ENCODE assay signal across 9 cellular contexts in the genomic region with DNA sequence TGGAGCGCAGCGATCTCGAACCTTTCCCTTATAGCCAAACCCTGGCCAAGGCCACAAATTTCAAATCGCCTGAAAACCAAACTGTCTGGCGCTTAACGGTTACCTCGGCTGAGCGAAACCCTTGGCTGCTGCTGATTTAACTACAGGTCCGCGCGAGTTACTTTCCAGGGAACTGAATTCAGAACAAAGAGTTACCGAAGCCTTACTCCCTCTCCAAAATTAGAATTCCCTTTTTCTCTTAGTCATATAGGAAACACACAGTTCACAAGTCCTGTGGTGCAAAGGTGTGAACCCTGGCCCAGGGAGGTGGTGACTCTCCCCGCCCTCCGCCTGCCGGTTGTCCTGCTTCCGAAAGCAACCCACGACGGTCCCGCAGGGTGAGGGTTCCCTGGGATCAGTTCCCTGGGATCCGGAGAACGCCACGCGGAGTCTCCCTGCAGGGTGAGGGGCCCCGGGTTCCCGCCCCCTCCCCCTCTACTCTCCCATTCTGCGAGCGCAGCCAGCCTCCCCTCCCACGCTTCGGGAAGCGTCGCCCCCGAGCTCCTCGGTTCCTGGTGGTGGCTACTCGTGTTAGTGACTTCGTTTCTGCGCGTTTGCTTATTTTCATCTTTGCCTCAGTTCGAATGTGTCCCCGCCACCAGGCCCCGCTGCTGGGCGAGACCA. TPM values are rescaled to one million over a fixed set of nuclear protein-coding genes. Genes with fewer than 3 reads are reported as not detected.
DNase-seq lines count a peak whose midpoint lies in the region; ATAC-seq and TF ChIP-seq lines count a peak whose summit lies in the region.
"Had no signal": no experiment of that assay in that cellular context is flagged by ENCODE, and none has a peak within 500 bp of the region (broad histone marks: within the 10 kb centered on the region; RNA-seq: fewer than 3 reads in every experiment).

No MANE protein-coding gene starts in this region.

- POLR2A ChIA-PET in CD8-positive, alpha-beta memory T cell (lab: Charles Lee), result interaction anchor here (0.5 to 1.6 kb wide), 3 partner anchors 17 to 99 kb away, joined by 3 to 5 read pairs (median 5); partner anchors contain the start of gene PEX7
- POLR2A ChIA-PET in HEK293 (lab: Yijun Ruan, JAX), result no interaction called here

- peaks cover 17% of the 10 kb centered on the region for H3K27me3 ChIP-seq in CD8-positive, alpha-beta memory T cell (ENCODE audit: insufficient read depth, low read length, poor library complexity, severe bottlenecking)
- no peaks in the 10 kb centered on the region for H3K27me3 ChIP-seq in right cardiac atrium (ENCODE audit: control insufficient read depth, insufficient read depth)

- no peaks in the 10 kb centered on the region for H3K9me3 Mint-ChIP-seq in CD8-positive, alpha-beta memory T cell
- no peaks in the 10 kb centered on the region for H3K9me3 Mint-ChIP-seq in activated T-helper 1 cell treated with anti-CD3 and anti-CD28 coated beads, Interleukin-12 subunit alpha, Interleukin-12 subunit beta, Interleukin-2, Interleukin-4 antibody, amounts not matched to agents 30 ng/mL and 10 ng/mL and 1 ng/mL, durations not matched to agents 14 hours and 24 hours and 36 hours

- no peak overlapping the region for H3K27ac ChIP-seq in CD8-positive, alpha-beta memory T cell (ENCODE audit: low read depth, low read length)
- peak overlapping the region; percentile 71; the same call in 1 of the 2 replicates for H3K27ac ChIP-seq in HEK293 (ENCODE audit: extremely low read depth, low read depth, low read length)
- no peak overlapping the region for H3K27ac ChIP-seq in right cardiac atrium (ENCODE audit: low read length)

- H3K4me3 Mint-ChIP-seq in CD8-positive, alpha-beta memory T cell, result peak overlapping the region; percentile 66 to 94 (median 78)
- H3K4me3 Mint-ChIP-seq in activated T-helper 1 cell treated with anti-CD3 and anti-CD28 coated beads, Interleukin-12 subunit alpha, Interleukin-12 subunit beta, Interleukin-2, Interleukin-4 antibody, amounts not matched to agents 30 ng/mL and 10 ng/mL and 1 ng/mL, durations not matched to agents 14 hours and 24 hours and 36 hours, result peak overlapping the region; percentile 77

- H3K4me3 ChIP-seq in CD8-positive, alpha-beta memory T cell (ENCODE audit: low read length), result peak overlapping the region; percentile 11
- peak overlapping the region; percentile 53 for H3K4me3 ChIP-seq in HEK293 (ENCODE audit: low read depth, low read length)
- peak overlapping the region; percentile 59 for H3K4me3 ChIP-seq in right cardiac atrium (ENCODE audit: low read length)
- peak overlapping the region; percentile 51 for H3K4me3 ChIP-seq in skeletal muscle cell (ENCODE audit: low read depth, low read length)

- intact Hi-C loops in activated T-helper 1 cell treated with anti-CD3 and anti-CD28 coated beads, Interleukin-12 subunit alpha, Interleukin-12 subunit beta, Interleukin-2, Interleukin-4 antibody, amounts not matched to agents 30 ng/mL and 10 ng/mL and 1 ng/mL, durations not matched to agents 14 hours and 24 hours and 36 hours (cut with micrococcal nuclease), result loop anchor here (10.0 kb wide), 2 partner anchors 276 to 316 kb away; no protein-coding TSS in a partner anchor
- intact Hi-C loops in right cardiac atrium (cut with DNase I), result no loop called here

- peaks cover 34 to 54% of the 10 kb centered on the region in 2 donors for H3K27me3 Mint-ChIP-seq in CD8-positive, alpha-beta memory T cell
- peaks cover 57% of the 10 kb centered on the region for H3K27me3 Mint-ChIP-seq in activated T-helper 1 cell treated with anti-CD3 and anti-CD28 coated beads, Interleukin-12 subunit alpha, Interleukin-12 subunit beta, Interleukin-2, Interleukin-4 antibody, amounts not matched to agents 30 ng/mL and 10 ng/mL and 1 ng/mL, durations not matched to agents 14 hours and 24 hours and 36 hours (ENCODE audit: insufficient read depth)

- TF ChIP-seq CTCF in HEK293 (tag by site-specific recombination; IDR thresholded peaks at IDR 0.05), result no peak

- no peak for DNase-seq in CD8-positive, alpha-beta memory T cell
- DNase-seq in activated T-helper 1 cell treated with anti-CD3 and anti-CD28 coated beads, Interleukin-12 subunit alpha, Interleukin-12 subunit beta, Interleukin-2, Interleukin-4 antibody, amounts not matched to agents 30 ng/mL and 10 ng/mL and 1 ng/mL, durations not matched to agents 14 hours and 24 hours and 36 hours (ENCODE audit: low spot score), result no peak
- DNase-seq in right cardiac atrium, result peak; percentile 9 to 56 (median 48)
- DNase-seq in skeletal muscle cell (ENCODE audit: low read depth), result no peak
- DNase-seq in HK-2 (ENCODE audit: unreplicated experiment), result no peak
- DNase-seq in NCI-H524 treated with DMSO at 0.1 percent for 48 hours (lab: John Stamatoyannopoulos, UW), result no peak

- H3K27ac Mint-ChIP-seq in CD8-positive, alpha-beta memory T cell, result no peak overlapping the region
- no peak overlapping the region for H3K27ac Mint-ChIP-seq in activated T-helper 1 cell treated with anti-CD3 and anti-CD28 coated beads, Interleukin-12 subunit alpha, Interleukin-12 subunit beta, Interleukin-2, Interleukin-4 antibody, amounts not matched to agents 30 ng/mL and 10 ng/mL and 1 ng/mL, durations not matched to agents 14 hours and 24 hours and 36 hours

- H3K36me3 Mint-ChIP-seq in CD8-positive, alpha-beta memory T cell, result peaks cover 5 to 8% (median 5%) of the 10 kb centered on the region in 3 donors
- no peaks in the 10 kb centered on the region for H3K36me3 Mint-ChIP-seq in activated T-helper 1 cell treated with anti-CD3 and anti-CD28 coated beads, Interleukin-12 subunit alpha, Interleukin-12 subunit beta, Interleukin-2, Interleukin-4 antibody, amounts not matched to agents 30 ng/mL and 10 ng/mL and 1 ng/mL, durations not matched to agents 14 hours and 24 hours and 36 hours (ENCODE audit: low read depth)

- CTCF ChIA-PET in CD8-positive, alpha-beta memory T cell (lab: Charles Lee), result interaction anchor here (0.6 to 1.0 kb wide), 2 partner anchors 9 to 276 kb away, joined by 3 read pairs; no protein-coding TSS in a partner anchor
- CTCF ChIA-PET in HEK293 (lab: Yijun Ruan, JAX), result interaction anchor here (0.7 to 1.1 kb wide), 4 partner anchors 42 to 272 kb away, joined by 3 to 4 read pairs (median 4); no protein-coding TSS in a partner anchor

- no peaks in the 10 kb centered on the region for H3K36me3 ChIP-seq in CD8-positive, alpha-beta memory T cell (ENCODE audit: insufficient read depth, low read length)
- H3K36me3 ChIP-seq in HEK293 (ENCODE audit: control insufficient read depth in 2 of 2, insufficient read depth in 1 of 2, low read length in 2 of 2), result peaks cover 0 to 6% of the 10 kb centered on the region in 2 experiments; a peak in 1 of 3 replicates

- 2% methylated on average over 41 of the region's 41 CpGs for WGBS in right cardiac atrium

- ATAC-seq in right cardiac atrium, result peak in 1 of 2 donors; percentile 38
- ATAC-seq in HG03571 (IDR thresholded peaks at IDR 0.05; ENCODE audit: unreplicated experiment), result no peak

- peaks cover 23% of the 10 kb centered on the region for H3K4me1 ChIP-seq in CD8-positive, alpha-beta memory T cell (ENCODE audit: insufficient read depth, low read length)
- H3K4me1 ChIP-seq in HEK293 (ENCODE audit: control insufficient read depth, insufficient read depth, low read length) (no peaks in the 10 kb centered on the region; the same call in 1 of the 2 replicates), right cardiac atrium (ENCODE audit: control insufficient read depth, insufficient read depth, low read length) (no peaks in the 10 kb centered on the region)

- H3K9me3 ChIP-seq in CD8-positive, alpha-beta memory T cell (ENCODE audit: low read length), result no peaks in the 10 kb centered on the region
- H3K9me3 ChIP-seq in HEK293 (ENCODE audit: control insufficient read depth, insufficient read depth, low read depth, low read length), result no peaks in the 10 kb centered on the region
- H3K9me3 ChIP-seq in right cardiac atrium (ENCODE audit: control insufficient read depth, low read length), result no peaks in the 10 kb centered on the region

- peaks cover 17 to 36% (median 25%) of the 10 kb centered on the region in 3 donors for H3K4me1 Mint-ChIP-seq in CD8-positive, alpha-beta memory T cell
- peaks cover 15% of the 10 kb centered on the region for H3K4me1 Mint-ChIP-seq in activated T-helper 1 cell treated with anti-CD3 and anti-CD28 coated beads, Interleukin-12 subunit alpha, Interleukin-12 subunit beta, Interleukin-2, Interleukin-4 antibody, amounts not matched to agents 30 ng/mL and 10 ng/mL and 1 ng/mL, durations not matched to agents 14 hours and 24 hours and 36 hours (ENCODE audit: low read depth)

TF ChIP-seq in HEK293, 187 proteins besides CTCF, POLR2A, EP300 and RAD21 (continues in another document):
- no peak for TF ChIP-seq ZEB2 (tag by site-specific recombination; IDR thresholded peaks at IDR 0.05)
- peak; percentile 43 for TF ChIP-seq ZFHX2 (tag by site-specific recombination; conservative IDR thresholded peaks at IDR 0.05)
- no peak for TF ChIP-seq ZNF473 (tag by site-specific recombination; IDR thresholded peaks at IDR 0.05)
- TF ChIP-seq ZNF791 (tag by site-specific recombination; IDR thresholded peaks at IDR 0.05), result no peak
- TF ChIP-seq, protein P1, sequence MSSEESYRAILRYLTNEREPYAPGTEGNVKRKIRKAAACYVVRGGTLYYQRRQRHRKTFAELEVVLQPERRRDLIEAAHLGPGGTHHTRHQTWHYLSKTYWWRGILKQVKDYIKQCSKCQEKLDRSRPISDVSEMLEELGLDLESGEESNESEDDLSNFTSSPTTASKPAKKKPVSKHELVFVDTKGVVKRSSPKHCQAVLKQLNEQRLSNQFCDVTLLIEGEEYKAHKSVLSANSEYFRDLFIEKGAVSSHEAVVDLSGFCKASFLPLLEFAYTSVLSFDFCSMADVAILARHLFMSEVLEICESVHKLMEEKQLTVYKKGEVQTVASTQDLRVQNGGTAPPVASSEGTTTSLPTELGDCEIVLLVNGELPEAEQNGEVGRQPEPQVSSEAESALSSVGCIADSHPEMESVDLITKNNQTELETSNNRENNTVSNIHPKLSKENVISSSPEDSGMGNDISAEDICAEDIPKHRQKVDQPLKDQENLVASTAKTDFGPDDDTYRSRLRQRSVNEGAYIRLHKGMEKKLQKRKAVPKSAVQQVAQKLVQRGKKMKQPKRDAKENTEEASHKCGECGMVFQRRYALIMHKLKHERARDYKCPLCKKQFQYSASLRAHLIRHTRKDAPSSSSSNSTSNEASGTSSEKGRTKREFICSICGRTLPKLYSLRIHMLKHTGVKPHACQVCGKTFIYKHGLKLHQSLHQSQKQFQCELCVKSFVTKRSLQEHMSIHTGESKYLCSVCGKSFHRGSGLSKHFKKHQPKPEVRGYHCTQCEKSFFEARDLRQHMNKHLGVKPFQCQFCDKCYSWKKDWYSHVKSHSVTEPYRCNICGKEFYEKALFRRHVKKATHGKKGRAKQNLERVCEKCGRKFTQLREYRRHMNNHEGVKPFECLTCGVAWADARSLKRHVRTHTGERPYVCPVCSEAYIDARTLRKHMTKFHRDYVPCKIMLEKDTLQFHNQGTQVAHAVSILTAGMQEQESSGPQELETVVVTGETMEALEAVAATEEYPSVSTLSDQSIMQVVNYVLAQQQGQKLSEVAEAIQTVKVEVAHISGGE (tag by site-specific recombination; conservative IDR thresholded peaks at IDR 0.05; ENCODE audit: low read depth), result no peak

RNA-seq across cellular contexts. Expression of gene SLC35D3, which starts 1.1 kb away (rescaled TPM):
- total RNA-seq in CD8-positive, alpha-beta memory T cell, result not detected
- not detected for polyA plus RNA-seq in CD8-positive, alpha-beta memory T cell
- total RNA-seq in activated T-helper 1 cell treated with anti-CD3 and anti-CD28 coated beads, Interleukin-12 subunit alpha, Interleukin-12 subunit beta, Interleukin-2, Interleukin-4 antibody, amounts not matched to agents 30 ng/mL and 10 ng/mL and 1 ng/mL, durations not matched to agents 14 hours and 24 hours and 36 hours, result not detected in 2 replicates
- total RNA-seq in right cardiac atrium, result not detected
- polyA plus RNA-seq in right cardiac atrium, result 0.05 TPM
- total RNA-seq: NCI-H460 had no signal

Comparison
In these comparisons a context has a peak if more than half of its experiments do, and no peak if none do; other contexts are left out.
1. DNase-seq: peak in right cardiac atrium (3 of 3); none in CD8-positive, alpha-beta memory T cell (0 of 5), activated T-helper 1 cell treated with anti-CD3 and anti-CD28 coated beads, Interleukin-12 subunit alpha, Interleukin-12 subunit beta, Interleukin-2, Interleukin-4 antibody, amounts not matched to agents 30 ng/mL and 10 ng/mL and 1 ng/mL, durations not matched to agents 14 hours and 24 hours and 36 hours (single experiment), skeletal muscle cell (single experiment), HK-2 (single experiment) and NCI-H524 treated with DMSO at 0.1 percent for 48 hours (single experiment).
2. Peak in every context shown above with its lines, with median percentiles within 50 percentile points of each other: H3K4me3 ChIP-seq.